ENCODE assay signal across 1 cellular context in the genomic region with DNA sequence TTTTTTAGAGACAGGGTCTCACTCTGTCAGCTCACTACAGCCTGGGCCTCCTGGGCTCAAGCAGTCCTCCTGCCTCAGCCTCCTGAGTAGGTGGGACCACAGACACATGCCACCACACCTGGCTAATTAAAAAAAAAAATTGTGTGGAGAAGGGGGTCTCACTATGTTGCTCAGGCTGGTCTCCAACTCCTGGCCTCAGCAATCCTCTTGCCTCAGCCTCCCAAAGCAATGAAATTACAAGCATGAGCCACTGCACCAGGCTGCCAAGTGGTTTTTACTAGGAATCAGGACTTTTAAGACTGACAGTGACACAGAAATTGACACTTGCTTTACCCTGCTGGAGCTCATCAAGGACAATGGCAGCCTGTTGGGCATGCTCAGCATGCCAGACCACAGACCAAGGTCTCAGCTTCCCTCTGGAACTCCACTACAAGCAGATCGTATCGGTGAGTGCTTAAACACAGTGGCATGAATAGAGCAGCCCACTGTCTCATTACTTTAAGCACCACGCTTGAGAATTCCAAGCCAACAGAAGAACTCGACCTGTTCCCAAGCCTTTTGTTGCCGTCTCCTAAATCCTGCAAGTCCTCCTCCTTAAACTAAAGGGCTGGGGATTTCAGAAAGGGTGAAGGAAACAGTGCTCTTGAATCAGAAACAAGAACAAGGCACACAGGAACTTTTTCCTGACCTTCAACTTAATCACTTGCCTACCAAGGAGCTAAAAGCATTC.
TF ChIP-seq lines count a peak whose summit lies in the region.

No MANE protein-coding gene starts in this region.

TF ChIP-seq in IMR-90, 13 proteins besides CTCF, POLR2A, EP300 and RAD21 (continued from another document):
- TF ChIP-seq SMC3 (IDR thresholded peaks at IDR 0.05; ENCODE audit: low read depth, low read length) = no peak
